9 cellular contexts compared by ENCODE assay signal in genomic region chr18:57084331-57085298, GRCh38.
A peak's percentile ranks its signal among the peaks of the same experiment; 100 is the strongest.
DNase-seq lines count a peak whose midpoint lies in the region; ATAC-seq, FAIRE-seq and TF ChIP-seq lines count a peak whose summit lies in the region.
"Had no signal": no experiment of that assay in that cellular context is flagged by ENCODE, and none has a peak within 500 bp of the region (broad histone marks: within the 10 kb centered on the region; RNA-seq: fewer than 3 reads in every experiment).

No MANE protein-coding gene starts in this region.

- no peak overlapping the region for H4K8ac ChIP-seq in mesendoderm (ENCODE audit: low read depth, low read length)

- H3K4me1 ChIP-seq in mesendoderm (ENCODE audit: control insufficient read depth, low read depth, low read length) (peaks cover 12% of the 10 kb centered on the region), HepG2 (ENCODE audit: insufficient read depth, low read length) (no peaks in the 10 kb centered on the region)

- H2AK5ac ChIP-seq in mesendoderm (ENCODE audit: low read length): no peak overlapping the region

- CTCF ChIA-PET in HepG2 (lab: Yijun Ruan, JAX; ENCODE audit: low intra/inter-chr PET ratio, low total read pairs): no interaction called here

- no peak overlapping the region for H2AFZ ChIP-seq in HepG2 (ENCODE audit: low read length)

- H3K4me2 ChIP-seq in mesendoderm (ENCODE audit: low read length) (no peak overlapping the region), HepG2 (ENCODE audit: low read depth, low read length) (no peak overlapping the region)
- H3K4me2 ChIP-seq: KMS-11 had no signal

- H3K4ac ChIP-seq in mesendoderm (ENCODE audit: low read depth, low read length): no peak overlapping the region

- H2BK120ac ChIP-seq in mesendoderm (ENCODE audit: low read depth, low read length): no peak overlapping the region

- POLR2A ChIA-PET in HepG2 (lab: Yijun Ruan, JAX): no interaction called here

- no peaks in the 10 kb centered on the region for H3K36me3 Mint-ChIP-seq in IgD-negative memory B cell

- H4K20me1 ChIP-seq in HepG2 (ENCODE audit: insufficient read depth, low read length): no peaks in the 10 kb centered on the region

- H3K18ac ChIP-seq in mesendoderm (ENCODE audit: low read length): peak overlapping the region; percentile 34

- TF ChIP-seq POLR2A in HepG2 (IDR thresholded peaks at IDR 0.05; ENCODE audit: insufficient read depth in 1 of 2, low read depth in 2 of 2, low read length in 2 of 2): no peak

- TF ChIP-seq CTCF in HepG2 (CRISPR knock-in tag; IDR thresholded peaks at IDR 0.05): no peak

- intact Hi-C loops in HepG2 (cut with micrococcal nuclease; ENCODE audit: unreplicated experiment): no loop called here

- no CpG with 5 or more reads among the region's 12 CpGs for WGBS in mesendoderm (ENCODE audit: extremely low coverage, insufficient coverage, low lambda C conversion rate)
- WGBS in HepG2 (ENCODE audit: low lambda C conversion rate): 24% methylated on average over 12 of the region's 12 CpGs

- peaks cover 6 to 25% (median 16%) of the 10 kb centered on the region in 3 donors for H3K9me3 Mint-ChIP-seq in IgD-negative memory B cell

- H2BK5ac ChIP-seq in mesendoderm (ENCODE audit: low read length): no peak overlapping the region

- peak overlapping the region in 1 of 3 donors; percentile 48 for H3K27ac Mint-ChIP-seq in IgD-negative memory B cell

- H3K27me3 ChIP-seq in mesendoderm (ENCODE audit: insufficient read depth, low read length, poor library complexity): no peaks in the 10 kb centered on the region
- 0 out of 5 replicates have a peak, but pooled peaks cover 0 to 3% of the 10 kb centered on the region in 2 experiments for H3K27me3 ChIP-seq in HepG2 (ENCODE audit: control insufficient read depth in 1 of 2, insufficient read depth in 2 of 2, low read length in 2 of 2)

- FAIRE-seq in HepG2 (lab: Jason Lieb, UNC): no peak

- no peak overlapping the region for H3K27ac ChIP-seq in mesendoderm (ENCODE audit: low read depth, low read length)
- no peak overlapping the region for H3K27ac ChIP-seq in HepG2 (ENCODE audit: extremely low read length, insufficient read depth, low read length)
- H3K27ac ChIP-seq: KMS-11 had no signal

- H3K4me1 Mint-ChIP-seq in IgD-negative memory B cell: peaks cover 0 to 18% (median 14%) of the 10 kb centered on the region in 3 donors

- peak overlapping the region in 3 of 4 donors; percentile 3 to 50 (median 6) for H3K4me3 Mint-ChIP-seq in IgD-negative memory B cell

- H2BK15ac ChIP-seq in mesendoderm (replicated peaks; ENCODE audit: low read depth): no peak overlapping the region

- no peak overlapping the region for H3K23ac ChIP-seq in mesendoderm (ENCODE audit: low read length)

- ATAC-seq in GM18508 (IDR thresholded peaks at IDR 0.05; ENCODE audit: insufficient read depth, unreplicated experiment) (peak; percentile 73), GM21723 (IDR thresholded peaks at IDR 0.05; ENCODE audit: unreplicated experiment) (peak; percentile 72), HepG2 (no peak)

- no peaks in the 10 kb centered on the region for H3K79me1 ChIP-seq in mesendoderm (ENCODE audit: low read length)

- peaks cover 65% of the 10 kb centered on the region for H3K27me3 Mint-ChIP-seq in IgD-negative memory B cell

- peak; percentile 34 for DNase-seq in mesendoderm
- no peak for DNase-seq in stimulated activated CD4-positive, alpha-beta T cell treated with anti-CD3 and anti-CD28 coated beads, Interleukin-12 subunit alpha, Interleukin-12 subunit beta, amount 100 ng/mL, for 4 hours
- DNase-seq in HepG2 (ENCODE audit: low spot score): no peak
- DNase-seq in LoVo (ENCODE audit: low spot score): no peak
- no peak for DNase-seq in T-helper 9 cell

- TF ChIP-seq RAD21 in HepG2 (CRISPR knock-in tag; IDR thresholded peaks at IDR 0.05): no peak

- BruUV-seq in HepG2 (replicated peaks; lab: Mats Ljungman, UMichigan): no TSS peak

- no peak overlapping the region for H3K9ac ChIP-seq in mesendoderm (ENCODE audit: low read length)
- H3K9ac ChIP-seq in HepG2 (ENCODE audit: insufficient read depth, low read depth, low read length): no peak overlapping the region
- H3K9ac ChIP-seq: KMS-11 had no signal

- TF ChIP-seq EP300 in HepG2 (IDR thresholded peaks at IDR 0.05; ENCODE audit: low read depth in 2 of 2, low read length in 2 of 2): no peak
- no peak for TF ChIP-seq EP300 in HepG2 (CRISPR knock-in tag; IDR thresholded peaks at IDR 0.05; ENCODE audit: borderline replicate concordance)

- no peaks in the 10 kb centered on the region for H3K9me3 ChIP-seq in HepG2 (ENCODE audit: low read length)

- H3K36me3 ChIP-seq in mesendoderm (ENCODE audit: control insufficient read depth, insufficient read depth, low read length) (no peaks in the 10 kb centered on the region), HepG2 (replicated peaks in 1 of 2; ENCODE audit: control insufficient read depth in 1 of 2, insufficient read depth in 2 of 2, low read length in 2 of 2) (no peaks in the 10 kb centered on the region)

- H3K4me3 ChIP-seq in mesendoderm (ENCODE audit: low read length) (no peak overlapping the region), HepG2 (replicated peaks in 1 of 3; ENCODE audit: insufficient read depth in 1 of 3, low read depth in 2 of 3, low read length in 3 of 3) (no peak overlapping the region)

- in situ Hi-C loops in HepG2 (cut with HindIII; ENCODE audit: extremely low pct_ligation_motif_present, low pct_unique_long_range_greater_than_20kb): no loop called here

- peak overlapping the region; percentile 26 for H3K56ac ChIP-seq in mesendoderm (ENCODE audit: low read length)

- H3K79me2 ChIP-seq in mesendoderm (ENCODE audit: control insufficient read depth, insufficient read depth, low read length) (no peaks in the 10 kb centered on the region), HepG2 (ENCODE audit: insufficient read depth, low read length) (no peaks in the 10 kb centered on the region)

- no peak overlapping the region for H4K5ac ChIP-seq in mesendoderm (ENCODE audit: low read length)

TF ChIP-seq in HepG2, 621 proteins besides CTCF, POLR2A, EP300 and RAD21:
- TF ChIP-seq HMGXB4 (CRISPR knock-in tag; IDR thresholded peaks at IDR 0.05; ENCODE audit: borderline replicate concordance in 1 of 2, low read depth in 1 of 2) (no peak), MXI1 (IDR thresholded peaks at IDR 0.05; ENCODE audit: borderline replicate concordance, low read depth, low read length) (no peak), XRCC5 (optimal IDR thresholded peaks at IDR 0.05; ENCODE audit: low read length) (no peak), MIER2 (CRISPR knock-in tag; IDR thresholded peaks at IDR 0.05) (no peak), ZNF510 (CRISPR knock-in tag; IDR thresholded peaks at IDR 0.05; ENCODE audit: low read depth) (no peak), ZNF180 (CRISPR knock-in tag; IDR thresholded peaks at IDR 0.05; ENCODE audit: borderline replicate concordance, low read depth) (no peak), ZNF282 (IDR thresholded peaks at IDR 0.05; ENCODE audit: partially characterized antibody) (no peak), CREB1 (IDR thresholded peaks at IDR 0.05) (no peak), CREB1 (CRISPR knock-in tag; IDR thresholded peaks at IDR 0.05) (no peak), ZNF746 (CRISPR knock-in tag; IDR thresholded peaks at IDR 0.05) (no peak), BRCA1 (CRISPR knock-in tag; IDR thresholded peaks at IDR 0.05) (no peak), ZXDC (CRISPR knock-in tag; IDR thresholded peaks at IDR 0.05) (no peak), ZNF713 (CRISPR knock-in tag; IDR thresholded peaks at IDR 0.05) (no peak), TBX3 (IDR thresholded peaks at IDR 0.05; ENCODE audit: borderline replicate concordance) (no peak), IRF1 (CRISPR knock-in tag; IDR thresholded peaks at IDR 0.05; ENCODE audit: low read depth) (no peak), ARNT2 (CRISPR knock-in tag; IDR thresholded peaks at IDR 0.05; ENCODE audit: low read depth) (no peak), ZNF451 (CRISPR knock-in tag; IDR thresholded peaks at IDR 0.05) (no peak)
